8 cellular contexts compared by ENCODE assay signal in the genomic region with DNA sequence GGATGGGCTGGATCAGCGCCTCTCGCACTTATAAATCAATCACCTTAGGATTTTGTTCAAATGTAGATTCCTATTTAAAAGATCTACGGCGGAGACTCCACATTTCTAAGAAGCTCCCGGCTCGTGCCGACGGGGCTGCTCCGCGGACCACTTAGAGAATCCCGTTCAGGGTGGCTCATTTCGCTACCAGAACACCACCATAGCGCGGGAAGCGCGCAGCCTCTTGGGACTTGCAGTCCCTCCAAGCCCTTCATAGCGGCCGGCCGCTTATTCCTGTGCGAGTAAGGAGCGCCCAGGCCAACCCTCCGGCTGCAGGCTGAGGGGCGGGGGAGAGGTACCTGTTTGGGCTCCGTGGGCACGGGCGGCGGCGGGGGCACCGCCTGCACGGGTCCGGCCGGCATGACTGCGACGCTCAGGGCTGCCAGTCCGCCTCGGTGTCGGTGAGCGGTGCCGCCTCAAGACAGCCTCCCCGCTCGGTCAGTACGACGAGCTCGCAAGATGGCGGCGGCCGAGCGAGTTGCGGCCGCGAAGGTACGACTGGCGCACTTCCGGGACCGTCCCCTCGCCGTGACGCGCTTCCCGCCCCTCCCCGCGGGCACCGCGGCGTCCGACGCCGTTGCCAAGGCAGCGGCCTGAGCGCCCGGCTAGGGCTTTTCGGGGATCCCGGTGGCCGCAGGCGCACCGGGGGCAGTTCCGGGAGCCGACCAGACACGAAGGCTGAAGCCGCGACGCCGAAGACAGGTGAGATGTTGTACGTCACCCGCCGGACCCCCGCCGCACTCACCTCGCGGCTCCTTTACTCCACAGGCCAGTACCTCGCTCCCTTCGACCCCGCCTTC. TPM values are rescaled to one million over a fixed set of nuclear protein-coding genes. Genes with fewer than 3 reads are reported as not detected.
A peak's percentile ranks its signal among the peaks of the same experiment; 100 is the strongest.
DNase-seq lines count a peak whose midpoint lies in the region; ATAC-seq and TF ChIP-seq lines count a peak whose summit lies in the region.

A gene (plus strand): TSS at position 616 of the 839 bp plus-strand sequence. CDS start 8,994 bp downstream, outside the sequence.
A gene with protein sequence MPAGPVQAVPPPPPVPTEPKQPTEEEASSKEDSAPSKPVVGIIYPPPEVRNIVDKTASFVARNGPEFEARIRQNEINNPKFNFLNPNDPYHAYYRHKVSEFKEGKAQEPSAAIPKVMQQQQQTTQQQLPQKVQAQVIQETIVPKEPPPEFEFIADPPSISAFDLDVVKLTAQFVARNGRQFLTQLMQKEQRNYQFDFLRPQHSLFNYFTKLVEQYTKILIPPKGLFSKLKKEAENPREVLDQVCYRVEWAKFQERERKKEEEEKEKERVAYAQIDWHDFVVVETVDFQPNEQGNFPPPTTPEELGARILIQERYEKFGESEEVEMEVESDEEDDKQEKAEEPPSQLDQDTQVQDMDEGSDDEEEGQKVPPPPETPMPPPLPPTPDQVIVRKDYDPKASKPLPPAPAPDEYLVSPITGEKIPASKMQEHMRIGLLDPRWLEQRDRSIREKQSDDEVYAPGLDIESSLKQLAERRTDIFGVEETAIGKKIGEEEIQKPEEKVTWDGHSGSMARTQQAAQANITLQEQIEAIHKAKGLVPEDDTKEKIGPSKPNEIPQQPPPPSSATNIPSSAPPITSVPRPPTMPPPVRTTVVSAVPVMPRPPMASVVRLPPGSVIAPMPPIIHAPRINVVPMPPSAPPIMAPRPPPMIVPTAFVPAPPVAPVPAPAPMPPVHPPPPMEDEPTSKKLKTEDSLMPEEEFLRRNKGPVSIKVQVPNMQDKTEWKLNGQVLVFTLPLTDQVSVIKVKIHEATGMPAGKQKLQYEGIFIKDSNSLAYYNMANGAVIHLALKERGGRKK (minus strand): TSS at position 503 of the 839 bp plus-strand sequence. CDS start 102 bp downstream, at position 401.

- H2BK12ac ChIP-seq in H9 (ENCODE audit: insufficient read length, low read depth, low read length): no peak within 1 kb of the TSS

- H4K20me1 ChIP-seq in H9 (ENCODE audit: control insufficient read depth, insufficient read depth, insufficient read length) (no peaks in the 10 kb centered on the region), neural progenitor cell (ENCODE audit: low read depth) (peaks cover 35% of the 10 kb centered on the region)

- peaks cover 3% of the 10 kb centered on the region for H3K23me2 ChIP-seq in H9 (ENCODE audit: insufficient read length, low read depth, low read length, poor library complexity, severe bottlenecking)

- peak within 1 kb of the TSS; percentile 77 for H3K9ac ChIP-seq in H9 (ENCODE audit: extremely low read depth, insufficient read length, low read length)
- H3K9ac ChIP-seq in neural progenitor cell: peak within 1 kb of the TSS; percentile 98

- H3K4me3 Mint-ChIP-seq in H9 (peak within 1 kb of the TSS; percentile 96 to 99), neural progenitor cell (peak within 1 kb of the TSS; percentile 94)

- H4K8ac ChIP-seq in H9 (replicated peaks; ENCODE audit: insufficient read length, low read depth, low read length): no peak within 1 kb of the TSS

- H3K9me3 Mint-ChIP-seq in H9 (no peaks in the 10 kb centered on the region), neural progenitor cell (no peaks in the 10 kb centered on the region)

- H3K79me2 ChIP-seq in H9 (ENCODE audit: insufficient read depth, low read length): peaks cover 18% of the 10 kb centered on the region
- H3K79me2 ChIP-seq in neural progenitor cell (ENCODE audit: low read depth): peaks cover 45% of the 10 kb centered on the region

- WGBS in H9 (ENCODE audit: extremely low coverage, insufficient read length, low lambda C conversion rate): no CpG with 5 or more reads among the region's 93 CpGs
- WGBS in stomach, 5 donors: 0 to 1% (median 0%) methylated on average over 40 to 93 of the region's 93 CpGs

- H3K27me3 Mint-ChIP-seq in H9 (ENCODE audit: low read depth): no peaks in the 10 kb centered on the region
- H3K27me3 Mint-ChIP-seq in neural progenitor cell (ENCODE audit: insufficient read depth, low read depth): peaks cover 2% of the 10 kb centered on the region

- H3K9me3 ChIP-seq in H9 (ENCODE audit: control insufficient read depth, low read depth, low read length) (no peaks in the 10 kb centered on the region), neural progenitor cell (ENCODE audit: low read depth) (no peaks in the 10 kb centered on the region), stomach (no peaks in the 10 kb centered on the region)

- peak; percentile 50 for TF ChIP-seq EP300 in stomach (IDR thresholded peaks at IDR 0.05)

- H3K56ac ChIP-seq in H9 (ENCODE audit: insufficient read length, low read depth, low read length): no peak within 1 kb of the TSS

- H2BK20ac ChIP-seq in H9 (ENCODE audit: low read depth, low read length, poor library complexity, severe bottlenecking): no peak within 1 kb of the TSS

- H3K23ac ChIP-seq in H9 (ENCODE audit: insufficient read length, low read depth, low read length): no peak within 1 kb of the TSS

- intact Hi-C loops in stomach (cut with DNase I; ENCODE audit: low total_unique reads): no loop called here

- peak; percentile 87 for ATAC-seq in foreskin keratinocyte

- H3K27me3 ChIP-seq in H9 (ENCODE audit: insufficient read depth, low read length): no peaks in the 10 kb centered on the region
- no peaks in the 10 kb centered on the region for H3K27me3 ChIP-seq in foreskin keratinocyte
- H3K27me3 ChIP-seq in neural progenitor cell: no peaks in the 10 kb centered on the region
- no peaks in the 10 kb centered on the region for H3K27me3 ChIP-seq in stomach

- H2AK5ac ChIP-seq in H9 (ENCODE audit: insufficient read length, low read length): no peak within 1 kb of the TSS

- peaks cover 10% of the 10 kb centered on the region for H3K79me1 ChIP-seq in H9 (ENCODE audit: insufficient read depth, low read depth, low read length, poor library complexity, severe bottlenecking)

- H2AFZ ChIP-seq in H9 (ENCODE audit: low read length) (no peak within 1 kb of the TSS), neural progenitor cell (replicated peaks) (peak within 1 kb of the TSS; percentile 92)

- no peak within 1 kb of the TSS for H4K91ac ChIP-seq in H9 (ENCODE audit: insufficient read length, low read depth, low read length)

- no peak within 1 kb of the TSS for H3K4ac ChIP-seq in H9 (ENCODE audit: low read depth, low read length)

- H3K4me3 ChIP-seq in neural progenitor cell (peak within 1 kb of the TSS; percentile 86), stomach (peak within 1 kb of the TSS; percentile 63 to 95 (median 88))

- peak in 2 of 4 donors; percentile 74 to 81 for TF ChIP-seq POLR2A in stomach (IDR thresholded peaks at IDR 0.05)

- H2BK5ac ChIP-seq in H9 (ENCODE audit: insufficient read length, low read length): no peak within 1 kb of the TSS

- H3K4me1 Mint-ChIP-seq in H9 (peaks cover 14 to 18% of the 10 kb centered on the region in 2 experiments), neural progenitor cell (peaks cover 24% of the 10 kb centered on the region)

- H3K4me2 ChIP-seq in H9 (ENCODE audit: insufficient read depth, insufficient read length, low read length) (peak within 1 kb of the TSS; percentile 75), neural progenitor cell (peak within 1 kb of the TSS; percentile 90)

- H3K14ac ChIP-seq in H9 (ENCODE audit: insufficient read depth, low read length): peak within 1 kb of the TSS; percentile 98

- no peak within 1 kb of the TSS for H3T11ph ChIP-seq in H9 (ENCODE audit: low read length)

- H3K36me3 Mint-ChIP-seq in H9 (ENCODE audit: insufficient read depth in 1 of 3, low read depth in 3 of 3): peaks cover 13 to 27% (median 25%) of the 10 kb centered on the region in 3 experiments
- peaks cover 11% of the 10 kb centered on the region for H3K36me3 Mint-ChIP-seq in neural progenitor cell

- H3K27ac ChIP-seq in H9 (ENCODE audit: insufficient read length, low read depth, low read length): no peak within 1 kb of the TSS
- peak within 1 kb of the TSS; percentile 89 for H3K27ac ChIP-seq in foreskin keratinocyte
- H3K27ac ChIP-seq in neural progenitor cell: peak within 1 kb of the TSS; percentile 94
- peak within 1 kb of the TSS; percentile 98 to 100 (median 98) for H3K27ac ChIP-seq in stomach

- peak within 1 kb of the TSS; percentile 98 for H3K18ac ChIP-seq in H9 (ENCODE audit: insufficient read length, low read depth, low read length)

- peak; percentile 78 for DNase-seq in GDM1 (lab: John Stamatoyannopoulos, UW)
- peak; percentile 93 for DNase-seq in H9
- peak; percentile 87 for DNase-seq in M059J (ENCODE audit: low read depth)
- peak; percentile 20 for DNase-seq in SIG-M5 (lab: John Stamatoyannopoulos, UW)
- peak; percentile 78 for DNase-seq in activated gamma-delta T cell treated with anti-CD3 and anti-CD28 coated beads, Interleukin-2, amount 50 U/mL, for 16 hours (ENCODE audit: low read depth)
- peak; percentile 81 to 88 for DNase-seq in foreskin keratinocyte
- peak; percentile 97 for DNase-seq in neural progenitor cell (ENCODE audit: low spot score)
- DNase-seq in stomach: peak; percentile 88

- H3K4me1 ChIP-seq in H9 (ENCODE audit: insufficient read depth, low read length): no peaks in the 10 kb centered on the region; the same call in 1 of the 2 replicates
- H3K4me1 ChIP-seq in foreskin keratinocyte: peaks cover 10% of the 10 kb centered on the region
- peaks cover 8% of the 10 kb centered on the region for H3K4me1 ChIP-seq in neural progenitor cell
- peaks cover 24 to 40% (median 39%) of the 10 kb centered on the region in 4 donors for H3K4me1 ChIP-seq in stomach

- H3K36me3 ChIP-seq in neural progenitor cell (no peaks in the 10 kb centered on the region), stomach (peaks cover 15 to 23% (median 21%) of the 10 kb centered on the region in 4 donors)

- no peak within 1 kb of the TSS for H2BK15ac ChIP-seq in H9 (ENCODE audit: low read depth, low read length)

- no peak for TF ChIP-seq CTCF in H9 (conservative IDR thresholded peaks at IDR 0.05)
- TF ChIP-seq CTCF in foreskin keratinocyte (conservative IDR thresholded peaks at IDR 0.05): peak; percentile 1
- TF ChIP-seq CTCF in neural progenitor cell (IDR thresholded peaks at IDR 0.05): no peak
- peak in 1 of 7 experiments; percentile 22 for TF ChIP-seq CTCF in stomach (IDR thresholded peaks at IDR 0.05)

- no peak within 1 kb of the TSS for H2BK120ac ChIP-seq in H9 (ENCODE audit: low read depth, low read length, poor library complexity, severe bottlenecking)

- no peaks in the 10 kb centered on the region for H3F3A ChIP-seq in neural progenitor cell (ENCODE audit: low read depth)

- H3K27ac Mint-ChIP-seq in H9: peak within 1 kb of the TSS; percentile 83 to 98 (median 97)
- H3K27ac Mint-ChIP-seq in neural progenitor cell: peak within 1 kb of the TSS; percentile 95

- H4K5ac ChIP-seq in H9 (ENCODE audit: insufficient read length, low read depth, low read length): no peak within 1 kb of the TSS

RNA-seq across cellular contexts. Expression of the first gene that starts in this region (rescaled TPM):
- total RNA-seq in H9 (2021): 4.3 and 4.8 TPM in 2 replicates
- 0.76 and 3.7 TPM in 2 replicates for total RNA-seq in M059J (2014; rRNA removed; shearing (Covaris generic))
- 0.95 and 1.5 TPM in 2 replicates for total RNA-seq in foreskin keratinocyte
- polyA plus RNA-seq in foreskin keratinocyte: 1.5 and 1.7 TPM in 2 replicates
- 3.7 and 11.1 TPM in 2 replicates for total RNA-seq in neural progenitor cell (ENCODE audit: low replicate concordance)
- total RNA-seq in stomach: 1 to 10 TPM in 3 of 5 donors, under 1 TPM in 1, not detected in 1; 0.73 to 9.0 (median 3.0) TPM
- 1 to 10 TPM; 1.7 to 3.7 (median 1.9) TPM for polyA plus RNA-seq in stomach

RNA-seq across cellular contexts. Expression of the second gene that starts in this region (rescaled TPM):
- total RNA-seq in H9 (2021) (211 and 225 TPM in 2 replicates), foreskin keratinocyte (81.3 and 82.2 TPM in 2 replicates), neural progenitor cell (ENCODE audit: low replicate concordance) (29.2 and 48.4 TPM in 2 replicates), stomach (100 to 1,000 TPM in 1 of 5 donors, 10 to 100 TPM in 4; 30.3 to 316 (median 38.8) TPM)
- total RNA-seq in M059J (2014; rRNA removed; shearing (Covaris generic)): 25.9 and 52.2 TPM in 2 replicates
- polyA plus RNA-seq in foreskin keratinocyte (36.0 and 42.1 TPM in 2 replicates), stomach (10 to 100 TPM; 13.6 to 15.6 (median 15.0) TPM)

Comparison
In these comparisons a context has a peak if more than half of its experiments do, and no peak if none do; other contexts are left out.
1. DNase-seq: peak in every context shown above with its lines; median percentile 97 in neural progenitor cell; 93 in H9; 88 in stomach; 87 in M059J; 84 in foreskin keratinocyte; 78 in GDM1; 78 in activated gamma-delta T cell treated with anti-CD3 and anti-CD28 coated beads, Interleukin-2, amount 50 U/mL, for 16 hours; 20 in SIG-M5.